ENCODE assay signal across 9 cellular contexts in genomic region chr19:18589380-18590272, GRCh38. TPM values are rescaled to one million over a fixed set of nuclear protein-coding genes. Genes with fewer than 3 reads are reported as not detected.
DNase-seq lines count a peak whose midpoint lies in the region; ATAC-seq and TF ChIP-seq lines count a peak whose summit lies in the region.
"Had no signal": no experiment of that assay in that cellular context is flagged by ENCODE, and none has a peak within 500 bp of the region (broad histone marks: within the 10 kb centered on the region; RNA-seq: fewer than 3 reads in every experiment).

No MANE protein-coding gene starts in this region.

- no peak for TF ChIP-seq CTCF in DOHH2 (IDR thresholded peaks at IDR 0.05; ENCODE audit: low read depth, low read length, poor library complexity, severe bottlenecking)

- H3K79me2 ChIP-seq in DOHH2 (ENCODE audit: control insufficient read depth, low read length), result peaks cover 18% of the 10 kb centered on the region

- ATAC-seq in GM21576 (IDR thresholded peaks at IDR 0.05; ENCODE audit: unreplicated experiment), result peak; percentile 36
- peak; percentile 68 to 70 for ATAC-seq in right cardiac atrium
- peak; percentile 60 for ATAC-seq in sciatic nerve

- no peaks in the 10 kb centered on the region for H3K9me3 ChIP-seq in DOHH2 (ENCODE audit: control insufficient read depth, insufficient read depth, low read length)
- no peaks in the 10 kb centered on the region for H3K9me3 ChIP-seq in right cardiac atrium (ENCODE audit: control insufficient read depth, low read length)

- peaks cover 22% of the 10 kb centered on the region for H3K36me3 ChIP-seq in DOHH2 (ENCODE audit: control insufficient read depth, low read length)

- WGBS in adipose tissue, 3 donors, result 10 to 27% (median 14%) methylated on average over 40 to 52 of the region's 52 CpGs
- 10% methylated on average over 52 of the region's 52 CpGs for WGBS in right cardiac atrium

- H3K27me3 ChIP-seq in DOHH2 (ENCODE audit: control insufficient read depth, low read length) (no peaks in the 10 kb centered on the region), right cardiac atrium (ENCODE audit: control insufficient read depth, insufficient read depth) (no peaks in the 10 kb centered on the region)

- H3K4me1 ChIP-seq in DOHH2 (ENCODE audit: control insufficient read depth, low read length), result peaks cover 69% of the 10 kb centered on the region
- H3K4me1 ChIP-seq in right cardiac atrium (ENCODE audit: control insufficient read depth, insufficient read depth, low read length), result peaks cover 5% of the 10 kb centered on the region

- in situ Hi-C loops in KBM-7 (cut with MboI; ENCODE audit: low pct_unique_long_range_greater_than_20kb, low sequenced_read_pairs), result no loop called here

- H4K20me1 ChIP-seq in DOHH2 (ENCODE audit: control insufficient read depth, insufficient read depth, low read depth, low read length), result no peaks in the 10 kb centered on the region

- H3K4me3 ChIP-seq in DOHH2 (ENCODE audit: low read length), result peak overlapping the region; percentile 91
- H3K4me3 ChIP-seq in Jurkat, Clone E6-1 (ENCODE audit: low read length), result peak overlapping the region; percentile 72
- H3K4me3 ChIP-seq in right cardiac atrium (ENCODE audit: low read length), result peak overlapping the region; percentile 51

- DNase-seq in Jurkat, Clone E6-1 (ENCODE audit: low read depth, low spot score), result no peak
- peak; percentile 90 for DNase-seq in SK-N-DZ (ENCODE audit: low spot score)
- DNase-seq in right cardiac atrium, result peak; percentile 75 to 88 (median 87)
- DNase-seq in sciatic nerve (ENCODE audit: low spot score), result peak; percentile 82
- no peak for DNase-seq in KBM-7

- H3K9me2 ChIP-seq in DOHH2 (replicated peaks; ENCODE audit: control insufficient read depth, low read length), result no peaks in the 10 kb centered on the region

- peaks cover 19% of the 10 kb centered on the region for H3F3A ChIP-seq in DOHH2 (ENCODE audit: control insufficient read depth, insufficient read depth)

- H3K4me2 ChIP-seq in DOHH2 (ENCODE audit: low read length), result peak overlapping the region; percentile 99

- peak overlapping the region; percentile 86 for H3K27ac ChIP-seq in DOHH2 (ENCODE audit: low read depth, low read length)
- H3K27ac ChIP-seq in adipose tissue (ENCODE audit: low read depth, low read length), result peak overlapping the region; percentile 52
- H3K27ac ChIP-seq in right cardiac atrium (ENCODE audit: low read length), result peak overlapping the region; percentile 76

- intact Hi-C loops in right cardiac atrium (cut with DNase I) (loop anchor here (5.0 to 10.0 kb wide), 3 partner anchors 85 to 258 kb away; no protein-coding TSS in a partner anchor), sciatic nerve (cut with DNase I) (loop anchor here (5.0 to 10.0 kb wide), 2 partner anchors 85 to 258 kb away; no protein-coding TSS in a partner anchor)

RNA-seq across cellular contexts. Expression of gene REX1BD, which starts 1.0 kb away (rescaled TPM):
- polyA plus RNA-seq in Jurkat, Clone E6-1 (2012; ENCODE audit: insufficient read depth, insufficient read length), result 37.4 TPM
- polyA plus RNA-seq in SK-N-DZ (2014; cell fraction: cytosol; rRNA removed), result 112 and 138 TPM in 2 replicates
- polyA plus RNA-seq in SK-N-DZ (2014; cell fraction: nucleus; rRNA removed), result 476 and 597 TPM in 2 replicates
- polyA plus RNA-seq in adipose tissue (100 to 1,000 TPM in 1 of 3 donors, 10 to 100 TPM in 2; 70.9 to 101 (median 76.0) TPM), right cardiac atrium (99.9 TPM)
- total RNA-seq in right cardiac atrium (10 to 100 TPM; 71.0 to 90.7 (median 77.1) TPM), sciatic nerve (58.1 TPM)

RNA-seq across cellular contexts. Expression of gene CRLF1, which starts 17.0 kb away (rescaled TPM):
- polyA plus RNA-seq in Jurkat, Clone E6-1 (2012; ENCODE audit: insufficient read depth, insufficient read length), result 8.4 TPM
- polyA plus RNA-seq in SK-N-DZ (2014; cell fraction: cytosol; rRNA removed), result 10.9 and 26.9 TPM in 2 replicates
- polyA plus RNA-seq in SK-N-DZ (2014; cell fraction: nucleus; rRNA removed), result 5.0 and 5.3 TPM in 2 replicates
- 10 to 100 TPM in 2 of 3 donors, 1 to 10 TPM in 1; 7.0 to 57.6 (median 10.1) TPM for polyA plus RNA-seq in adipose tissue
- total RNA-seq in right cardiac atrium, result 10 to 100 TPM in 3 of 4 donors, 1 to 10 TPM in 1; 7.2 to 64.0 (median 38.8) TPM
- 79.6 TPM for polyA plus RNA-seq in right cardiac atrium
- 4.5 TPM for total RNA-seq in sciatic nerve
- total RNA-seq: pulmonary artery endothelial cell had no signal

RNA-seq across cellular contexts. Expression of gene UBA52, which starts 18.0 kb away (rescaled TPM):
- 2,015 TPM for polyA plus RNA-seq in Jurkat, Clone E6-1 (2012; ENCODE audit: insufficient read depth, insufficient read length)
- polyA plus RNA-seq in SK-N-DZ (2014; cell fraction: cytosol; rRNA removed), result 826 and 902 TPM in 2 replicates
- 558 and 639 TPM in 2 replicates for polyA plus RNA-seq in SK-N-DZ (2014; cell fraction: nucleus; rRNA removed)
- polyA plus RNA-seq in adipose tissue, result 1,000 to 10,000 TPM in 2 of 3 donors, 100 to 1,000 TPM in 1; 844 to 1,559 (median 1,492) TPM
- 100 to 1,000 TPM; 712 to 793 (median 725) TPM for total RNA-seq in right cardiac atrium
- 622 TPM for polyA plus RNA-seq in right cardiac atrium
- 779 TPM for total RNA-seq in sciatic nerve

RNA-seq across cellular contexts. Expression of gene TMEM59L, which starts 23.0 kb away (rescaled TPM):
- not detected for polyA plus RNA-seq in Jurkat, Clone E6-1 (2012; ENCODE audit: insufficient read depth, insufficient read length)
- 8.1 and 9.2 TPM in 2 replicates for polyA plus RNA-seq in SK-N-DZ (2014; cell fraction: cytosol; rRNA removed)
- polyA plus RNA-seq in SK-N-DZ (2014; cell fraction: nucleus; rRNA removed), result 35.4 and 50.9 TPM in 2 replicates
- polyA plus RNA-seq in adipose tissue (1 to 10 TPM in 2 of 3 donors, under 1 TPM in 1; 0.61 to 3.3 (median 2.0) TPM), right cardiac atrium (4.8 TPM)
- total RNA-seq in right cardiac atrium (1 to 10 TPM; 2.2 to 5.9 (median 4.0) TPM), sciatic nerve (1.2 TPM)

RNA-seq across cellular contexts. Expression of gene KXD1, which starts 32.0 kb away (rescaled TPM):
- 116 TPM for polyA plus RNA-seq in Jurkat, Clone E6-1 (2012; ENCODE audit: insufficient read depth, insufficient read length)
- polyA plus RNA-seq in SK-N-DZ (2014; cell fraction: cytosol; rRNA removed), result 89.4 and 109 TPM in 2 replicates
- polyA plus RNA-seq in SK-N-DZ (2014; cell fraction: nucleus; rRNA removed), result 75.4 and 103 TPM in 2 replicates
- 10 to 100 TPM; 63.6 to 92.0 (median 82.6) TPM for polyA plus RNA-seq in adipose tissue
- total RNA-seq in right cardiac atrium, result 10 to 100 TPM; 47.8 to 55.4 (median 52.2) TPM
- polyA plus RNA-seq in right cardiac atrium, result 49.0 TPM
- 97.2 TPM for total RNA-seq in sciatic nerve

Comparison
In these comparisons a context has a peak if more than half of its experiments do, and no peak if none do; other contexts are left out.
1. DNase-seq: peak in SK-N-DZ (single experiment), right cardiac atrium (3 of 3) and sciatic nerve (single experiment); none in Jurkat, Clone E6-1 (single experiment) and KBM-7 (single experiment).
2. Peak in every context shown above with its lines, with median percentiles within 50 percentile points of each other: H3K27ac ChIP-seq, H3K4me3 ChIP-seq and ATAC-seq.